ENCODE assay signal across 9 cellular contexts in the genomic region with DNA sequence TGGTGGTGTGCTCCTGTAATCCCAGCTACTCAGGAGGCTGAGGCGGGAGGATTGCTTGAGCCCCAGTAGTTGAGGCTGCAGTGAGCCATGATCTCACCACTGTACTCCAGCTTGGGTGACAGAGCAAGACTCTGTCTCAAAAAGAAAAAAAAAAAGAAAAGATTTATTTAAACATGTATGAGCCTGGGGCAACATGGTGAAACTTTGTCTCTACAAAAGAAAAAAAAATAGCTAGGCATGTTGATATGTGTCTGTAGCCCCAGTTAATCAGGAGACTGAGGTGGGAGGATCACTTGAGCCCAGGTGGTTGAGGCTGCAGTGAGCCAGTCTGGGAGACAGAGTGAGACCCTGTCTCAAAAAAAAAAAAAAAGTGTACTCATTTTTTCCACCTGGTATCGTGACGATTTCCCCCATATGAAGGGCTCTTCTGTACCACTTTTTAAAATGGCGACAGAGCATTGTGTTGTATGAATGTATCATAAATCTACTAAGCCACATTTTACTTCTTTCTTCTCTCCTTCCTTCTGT. TPM values are rescaled to one million over a fixed set of nuclear protein-coding genes. Genes with fewer than 3 reads are reported as not detected.
A peak's percentile ranks its signal among the peaks of the same experiment; 100 is the strongest.
DNase-seq lines count a peak whose midpoint lies in the region; ATAC-seq, FAIRE-seq and TF ChIP-seq lines count a peak whose summit lies in the region.
"Had no signal": no experiment of that assay in that cellular context is flagged by ENCODE, and none has a peak within 500 bp of the region (broad histone marks: within the 10 kb centered on the region; RNA-seq: fewer than 3 reads in every experiment).

No MANE protein-coding gene starts in this region.

- H3K4me1 Mint-ChIP-seq in activated CD4-positive, alpha-beta memory T cell treated with anti-CD3 and anti-CD28 coated beads, Interleukin-2, amount 10 ng/mL, durations not matched to agents 7 days and 5 days: peaks cover 18% of the 10 kb centered on the region

- peak overlapping the region; percentile 58 to 92 for H3K27ac Mint-ChIP-seq in activated naive CD4-positive, alpha-beta T cell treated with anti-CD3 and anti-CD28 coated beads, Interleukin-2, amount 50 U/mL, for 72 hours
- peak overlapping the region; percentile 67 for H3K27ac Mint-ChIP-seq in activated CD4-positive, alpha-beta memory T cell treated with anti-CD3 and anti-CD28 coated beads, Interleukin-2, amount 10 ng/mL, durations not matched to agents 7 days and 5 days

- in situ Hi-C loops in gastrocnemius medialis (cut with MboI; ENCODE audit: low sequenced_read_pairs in 4 of 4): no loop called here

- no peaks in the 10 kb centered on the region for H3K9me3 Mint-ChIP-seq in activated naive CD4-positive, alpha-beta T cell treated with anti-CD3 and anti-CD28 coated beads, Interleukin-2, amount 50 U/mL, for 72 hours
- no peaks in the 10 kb centered on the region for H3K9me3 Mint-ChIP-seq in activated CD4-positive, alpha-beta memory T cell treated with anti-CD3 and anti-CD28 coated beads, Interleukin-2, amount 10 ng/mL, durations not matched to agents 7 days and 5 days

- intact Hi-C loops in gastrocnemius medialis (cut with DNase I; ENCODE audit: low total_unique reads): no loop called here

- no peak for TF ChIP-seq RAD21 in liver (IDR thresholded peaks at IDR 0.05)

- no peaks in the 10 kb centered on the region for H3K36me3 Mint-ChIP-seq in activated naive CD4-positive, alpha-beta T cell treated with anti-CD3 and anti-CD28 coated beads, Interleukin-2, amount 50 U/mL, for 72 hours
- H3K36me3 Mint-ChIP-seq in activated CD4-positive, alpha-beta memory T cell treated with anti-CD3 and anti-CD28 coated beads, Interleukin-2, amount 10 ng/mL, durations not matched to agents 7 days and 5 days (ENCODE audit: low read depth): no peaks in the 10 kb centered on the region

- no peak for TF ChIP-seq POLR2A in upper lobe of left lung (IDR thresholded peaks at IDR 0.05)
- TF ChIP-seq POLR2A in gastrocnemius medialis (IDR thresholded peaks at IDR 0.05): no peak

- H3K27me3 Mint-ChIP-seq in activated CD4-positive, alpha-beta memory T cell treated with anti-CD3 and anti-CD28 coated beads, Interleukin-2, amount 10 ng/mL, durations not matched to agents 7 days and 5 days: peaks cover 3% of the 10 kb centered on the region

- H3K4me3 ChIP-seq in liver (ENCODE audit: low read depth in 1 of 3, low read length in 3 of 3) (no peak overlapping the region), upper lobe of left lung (peak overlapping the region in 1 of 4 donors; percentile 21), gastrocnemius medialis (no peak overlapping the region)

- H3K9me3 ChIP-seq in liver (ENCODE audit: control insufficient read depth in 4 of 4, low read length in 3 of 4) (no peaks in the 10 kb centered on the region), upper lobe of left lung (no peaks in the 10 kb centered on the region), gastrocnemius medialis (no peaks in the 10 kb centered on the region)

- peak overlapping the region; percentile 78 to 80 for H3K27ac ChIP-seq in liver (ENCODE audit: low read depth in 1 of 2, low read length in 2 of 2)
- H3K27ac ChIP-seq in upper lobe of left lung: peak overlapping the region; percentile 46 to 73 (median 64)
- H3K27ac ChIP-seq in gastrocnemius medialis: peak overlapping the region in 2 of 4 donors; percentile 62 to 71

- CTCF ChIA-PET in activated CD4-positive, alpha-beta memory T cell treated with anti-CD3 and anti-CD28 coated beads, Interleukin-2, amount 10 ng/mL, durations not matched to agents 7 days and 5 days (lab: Charles Lee): interaction anchor here (0.7 to 1.5 kb wide), 2 partner anchors 12 to 44 kb away, joined by 3 read pairs; no protein-coding TSS in a partner anchor

- H3K36me3 ChIP-seq in liver (ENCODE audit: control insufficient read depth in 4 of 4, insufficient read depth in 3 of 4, low read depth in 1 of 4, low read length in 3 of 4) (no peaks in the 10 kb centered on the region), upper lobe of left lung (no peaks in the 10 kb centered on the region), gastrocnemius medialis (no peaks in the 10 kb centered on the region)

- WGBS in liver: 91% methylated on average over 4 of the region's 4 CpGs
- WGBS in upper lobe of left lung, 2 donors: 73 to 81% methylated on average over 4 of the region's 4 CpGs

- FAIRE-seq in urothelium cell line (lab: Jason Lieb, UNC): no peak

- H3K27me3 ChIP-seq in liver (ENCODE audit: control insufficient read depth in 4 of 4, insufficient read depth in 4 of 4, low read length in 3 of 4): no peaks in the 10 kb centered on the region
- no peaks in the 10 kb centered on the region for H3K27me3 ChIP-seq in upper lobe of left lung
- H3K27me3 ChIP-seq in gastrocnemius medialis: no peaks in the 10 kb centered on the region

- no peak overlapping the region for H3K4me3 Mint-ChIP-seq in activated CD4-positive, alpha-beta memory T cell treated with anti-CD3 and anti-CD28 coated beads, Interleukin-2, amount 10 ng/mL, durations not matched to agents 7 days and 5 days

- no peak for TF ChIP-seq EP300 in upper lobe of left lung (IDR thresholded peaks at IDR 0.05)

- peak; percentile 54 to 63 for ATAC-seq in activated naive CD4-positive, alpha-beta T cell treated with anti-CD3 and anti-CD28 coated beads, Interleukin-2, amount 50 U/mL, for 72 hours
- ATAC-seq in upper lobe of left lung (ENCODE audit: low FRiP score in 2 of 2): no peak
- no peak for ATAC-seq in gastrocnemius medialis

- DNase-seq in activated naive CD4-positive, alpha-beta T cell treated with anti-CD3 and anti-CD28 coated beads, Interleukin-2, amount 50 U/mL, for 72 hours (ENCODE audit: low spot score in 2 of 2): no peak
- DNase-seq in activated naive CD4-positive, alpha-beta T cell treated with Interleukin-2 at 50 U/mL for 16 hours: no peak
- DNase-seq in activated CD4-positive, alpha-beta memory T cell treated with anti-CD3 and anti-CD28 coated beads, Interleukin-2, amount 10 ng/mL, durations not matched to agents 7 days and 5 days: no peak
- DNase-seq in upper lobe of left lung (no peak), urothelium cell line (ENCODE audit: low spot score) (no peak), gastrocnemius medialis (no peak), NCI-H2029 (lab: John Stamatoyannopoulos, UW) (no peak)
- DNase-seq: activated CD4-positive, alpha-beta T cell treated with anti-CD3 and anti-CD28 coated beads for 1 hour had no signal

- TF ChIP-seq CTCF in liver (IDR thresholded peaks at IDR 0.05; ENCODE audit: low read depth, low read length, missing input control): no peak
- TF ChIP-seq CTCF in upper lobe of left lung (IDR thresholded peaks at IDR 0.05): no peak
- no peak for TF ChIP-seq CTCF in gastrocnemius medialis (IDR thresholded peaks at IDR 0.05 in 4 of 5, conservative IDR thresholded peaks at IDR 0.05 in 1 of 5)

- peak overlapping the region in 1 of 2 donors; percentile 53 for H3K9ac ChIP-seq in liver (ENCODE audit: low read depth in 1 of 2, low read length in 2 of 2)

- H3K4me1 ChIP-seq in liver (ENCODE audit: control insufficient read depth in 4 of 4, insufficient read depth in 4 of 4, low read length in 3 of 4) (peaks cover 13 to 35% (median 30%) of the 10 kb centered on the region in 4 donors), upper lobe of left lung (peaks cover 8 to 50% (median 14%) of the 10 kb centered on the region in 4 donors), gastrocnemius medialis (peaks cover 0 to 8% of the 10 kb centered on the region in 2 donors)

- POLR2A ChIA-PET in activated CD4-positive, alpha-beta memory T cell treated with anti-CD3 and anti-CD28 coated beads, Interleukin-2, amount 10 ng/mL, durations not matched to agents 7 days and 5 days (lab: Charles Lee): interaction anchor here (0.8 to 1.2 kb wide), 2 partner anchors 9 to 38 kb away, joined by 3 to 4 read pairs; no protein-coding TSS in a partner anchor

TF ChIP-seq in liver, 16 proteins besides CTCF, POLR2A, EP300 and RAD21 (continues in another document):
- TF ChIP-seq YY1 (IDR thresholded peaks at IDR 0.05) (no peak), SP1 (IDR thresholded peaks at IDR 0.05) (no peak), HNF4A (conservative IDR thresholded peaks at IDR 0.05) (no peak), FOXA2 (IDR thresholded peaks at IDR 0.05) (no peak), NR2F2 (IDR thresholded peaks at IDR 0.05) (no peak), JUND (IDR thresholded peaks at IDR 0.05) (no peak), RXRA (IDR thresholded peaks at IDR 0.05) (no peak)

RNA-seq across cellular contexts. Expression of gene KCTD14, which starts 16.4 kb away (rescaled TPM):
- total RNA-seq in activated naive CD4-positive, alpha-beta T cell treated with anti-CD3 and anti-CD28 coated beads, Interleukin-2, amount 50 U/mL, for 72 hours: under 1 TPM; 0.19 to 0.23 TPM
- under 1 TPM; 0.15 to 0.45 TPM for total RNA-seq in activated CD4-positive, alpha-beta memory T cell treated with anti-CD3 and anti-CD28 coated beads, Interleukin-2, amount 10 ng/mL, durations not matched to agents 7 days and 5 days
- total RNA-seq in liver: 1 to 10 TPM in 1 of 2 donors, under 1 TPM in 1; 0.70 to 6.2 TPM
- 1 to 10 TPM; 7.2 to 7.3 TPM for polyA plus RNA-seq in liver
- total RNA-seq in upper lobe of left lung: 10 to 100 TPM; 10.3 to 28.6 (median 24.3) TPM
- total RNA-seq in gastrocnemius medialis: under 1 TPM in 2 of 4 donors, not detected in 2; 0.25 to 0.38 TPM

RNA-seq across cellular contexts. Expression of gene THRSP, which starts 24.2 kb away (rescaled TPM):
- not detected for total RNA-seq in activated naive CD4-positive, alpha-beta T cell treated with anti-CD3 and anti-CD28 coated beads, Interleukin-2, amount 50 U/mL, for 72 hours
- total RNA-seq in activated CD4-positive, alpha-beta memory T cell treated with anti-CD3 and anti-CD28 coated beads, Interleukin-2, amount 10 ng/mL, durations not matched to agents 7 days and 5 days: not detected
- total RNA-seq in liver (10 to 100 TPM in 1 of 2 donors, not detected in 1; 30.9 TPM), upper lobe of left lung (under 1 TPM in 1 of 6 donors, not detected in 5; 0.17 TPM), gastrocnemius medialis (10 to 100 TPM in 2 of 4 donors, under 1 TPM in 1, not detected in 1; 0.67 to 31.3 (median 14.0) TPM)
- 10 to 100 TPM; 51.1 to 90.1 TPM for polyA plus RNA-seq in liver

RNA-seq across cellular contexts. Expression of gene NDUFC2, which starts 40.2 kb away (rescaled TPM):
- total RNA-seq in activated naive CD4-positive, alpha-beta T cell treated with anti-CD3 and anti-CD28 coated beads, Interleukin-2, amount 50 U/mL, for 72 hours: 100 to 1,000 TPM in 1 of 2 donors, 10 to 100 TPM in 1; 64.6 to 178 TPM
- total RNA-seq in activated CD4-positive, alpha-beta memory T cell treated with anti-CD3 and anti-CD28 coated beads, Interleukin-2, amount 10 ng/mL, durations not matched to agents 7 days and 5 days: 100 to 1,000 TPM; 204 to 210 TPM
- total RNA-seq in liver (100 to 1,000 TPM in 1 of 2 donors, 10 to 100 TPM in 1; 86.9 to 142 TPM), upper lobe of left lung (100 to 1,000 TPM in 3 of 6 donors, 10 to 100 TPM in 3; 19.9 to 155 (median 91.4) TPM), gastrocnemius medialis (100 to 1,000 TPM in 3 of 4 donors, 10 to 100 TPM in 1; 83.7 to 207 (median 156) TPM)
- polyA plus RNA-seq in liver: 100 to 1,000 TPM; 256 to 783 TPM

RNA-seq across cellular contexts. Expression of gene INTS4, which starts 45.0 kb away (rescaled TPM):
- 10 to 100 TPM; 48.6 to 72.7 TPM for total RNA-seq in activated naive CD4-positive, alpha-beta T cell treated with anti-CD3 and anti-CD28 coated beads, Interleukin-2, amount 50 U/mL, for 72 hours
- 10 to 100 TPM; 51.2 to 52.0 TPM for total RNA-seq in activated CD4-positive, alpha-beta memory T cell treated with anti-CD3 and anti-CD28 coated beads, Interleukin-2, amount 10 ng/mL, durations not matched to agents 7 days and 5 days
- total RNA-seq in liver: 10 to 100 TPM; 19.1 TPM
- 10 to 100 TPM in 1 of 2 donors, 1 to 10 TPM in 1; 7.9 to 10.9 TPM for polyA plus RNA-seq in liver
- total RNA-seq in upper lobe of left lung: 10 to 100 TPM; 15.3 to 58.7 (median 28.8) TPM
- total RNA-seq in gastrocnemius medialis: 10 to 100 TPM in 3 of 4 donors, 1 to 10 TPM in 1; 10.0 to 13.8 (median 11.9) TPM

Comparison
In these comparisons a context has a peak if more than half of its experiments do, and no peak if none do; other contexts are left out.
1. ATAC-seq: peak in activated naive CD4-positive, alpha-beta T cell treated with anti-CD3 and anti-CD28 coated beads, Interleukin-2, amount 50 U/mL, for 72 hours (2 of 2); none in upper lobe of left lung (0 of 2) and gastrocnemius medialis (0 of 2).